Comparison of ENCODE assay signal across 8 cellular contexts in genomic region chr11:65132238-65132987, GRCh38. TPM values are rescaled to one million over a fixed set of nuclear protein-coding genes. Genes with fewer than 3 reads are reported as not detected.
DNase-seq lines count a peak whose midpoint lies in the region; ATAC-seq, FAIRE-seq and TF ChIP-seq lines count a peak whose summit lies in the region.

No MANE protein-coding gene starts in this region.

- no peak for ATAC-seq in A549
- ATAC-seq in PC-3, result no peak
- no peak for ATAC-seq in left lung

- peaks cover 33% of the 10 kb centered on the region; the same call in 1 of the 2 replicates for H3K36me3 ChIP-seq in PC-3 (ENCODE audit: low read depth, low read length)
- peaks cover 0 to 56% of the 10 kb centered on the region in 2 donors for H3K36me3 ChIP-seq in left lung

- H3K79me2 ChIP-seq in PC-3 (ENCODE audit: low read length), result peaks cover 35% of the 10 kb centered on the region

- no peak overlapping the region for H3K9ac ChIP-seq in PC-3 (ENCODE audit: low read length)

- no peak for TF ChIP-seq RAD21 in A549 (conservative IDR thresholded peaks at IDR 0.05 in 1 of 2, IDR thresholded peaks at IDR 0.05 in 1 of 2)

- H3K4me2 ChIP-seq in A549, result peak overlapping the region; percentile 100
- peak overlapping the region; percentile 96 for H3K4me2 ChIP-seq in PC-3 (ENCODE audit: low read length)

- H3K27me3 ChIP-seq in PC-3 (ENCODE audit: low read length) (no peaks in the 10 kb centered on the region), left lung (no peaks in the 10 kb centered on the region)

- no TSS peak for BruUV-seq in PC-3 (replicated peaks; lab: Mats Ljungman, UMichigan)

- TF ChIP-seq POLR2A in A549 (IDR thresholded peaks at IDR 0.05; ENCODE audit: low read length), result no peak
- peak; percentile 83 for TF ChIP-seq POLR2A in GM19099 (IDR thresholded peaks at IDR 0.05; ENCODE audit: extremely low read depth, insufficient read length, low read depth)

- TF ChIP-seq CTCF in A549 (IDR thresholded peaks at IDR 0.05), result no peak
- TF ChIP-seq CTCF in PC-3 (conservative IDR thresholded peaks at IDR 0.05; ENCODE audit: low read depth, low read length), result no peak
- no peak for TF ChIP-seq CTCF in left lung (IDR thresholded peaks at IDR 0.05)

- no peaks in the 10 kb centered on the region for H3F3A ChIP-seq in PC-3 (ENCODE audit: low read length, unreplicated experiment)

- H3K9me3 ChIP-seq in A549 (no peaks in the 10 kb centered on the region), PC-3 (ENCODE audit: low read length) (no peaks in the 10 kb centered on the region), left lung (no peaks in the 10 kb centered on the region)

- H3K4me1 ChIP-seq in A549 (peaks cover 15% of the 10 kb centered on the region), PC-3 (ENCODE audit: insufficient read depth, low read length) (peaks cover 16% of the 10 kb centered on the region), left lung (peaks cover 16 to 32% of the 10 kb centered on the region in 2 donors)

- no peak for FAIRE-seq in A549 (lab: Jason Lieb, UNC)

- H2AFZ ChIP-seq in PC-3 (ENCODE audit: low read length), result no peak overlapping the region

- H3K27ac ChIP-seq in A549 (no peak overlapping the region), PC-3 (ENCODE audit: low read length) (no peak overlapping the region), left lung (peak overlapping the region in 1 of 2 donors; percentile 13)

- intact Hi-C loops in PC-3 (cut with micrococcal nuclease), result no loop called here
- intact Hi-C loops in left lung (cut with DNase I), result no loop called here

- CTCF ChIA-PET in A549 (lab: Yijun Ruan, JAX) (interaction anchor here (2.3 to 7.3 kb wide), 2 partner anchors 13 to 20 kb away, joined by 9 to 75 read pairs; partner anchors contain the start of genes FAU, MRPL49, TM7SF2 and ZNHIT2), PC-3 (lab: Charles Lee) (no interaction called here)

- 84% methylated on average over 10 of the region's 10 CpGs for WGBS in A549 (ENCODE audit: missing lambda C conversion rate)

- H3K9me2 ChIP-seq in PC-3 (replicated peaks; ENCODE audit: low read length), result no peaks in the 10 kb centered on the region

- POLR2A ChIA-PET in A549 (lab: Yijun Ruan, JAX) (interaction anchor here (2.1 kb wide), 1 partner anchor 10 kb away, joined by 14 read pairs; the partner anchor contains the start of genes FAU and MRPL49), PC-3 (lab: Charles Lee; ENCODE audit: unreplicated experiment) (no interaction called here)

- no peak for TF ChIP-seq EP300 in A549 (IDR thresholded peaks at IDR 0.05)

- DNase-seq in A549 (ENCODE audit: low read depth in 1 of 2, low spot score in 1 of 2), result no peak
- no peak for DNase-seq in PC-3
- peak in 1 of 2 donors; percentile 29 for DNase-seq in left lung
- no peak for DNase-seq in DMS153 treated with DMSO at 0.1 percent for 48 hours (lab: John Stamatoyannopoulos, UW; ENCODE audit: unreplicated experiment)
- DNase-seq in COR-L47 (lab: John Stamatoyannopoulos, UW), result no peak
- no peak for DNase-seq in NCI-H748 treated with DMSO at 0.1 percent for 48 hours (lab: John Stamatoyannopoulos, UW)
- DNase-seq in central memory CD4-positive, alpha-beta T cell, result no peak

- H3K4me3 ChIP-seq in A549, result no peak overlapping the region; the same call in 2 of the 3 replicates
- peak overlapping the region; percentile 90; the same call in 1 of the 2 replicates for H3K4me3 ChIP-seq in PC-3 (ENCODE audit: low read length)
- peak overlapping the region; percentile 84 to 98 for H3K4me3 ChIP-seq in left lung

- H4K20me1 ChIP-seq in PC-3 (ENCODE audit: low read length), result no peaks in the 10 kb centered on the region; the same call in 1 of the 2 replicates

TF ChIP-seq in A549, 52 proteins besides CTCF, POLR2A, EP300 and RAD21:
- TF ChIP-seq JUN (IDR thresholded peaks at IDR 0.05) (no peak), MAZ (IDR thresholded peaks at IDR 0.05; ENCODE audit: borderline replicate concordance, low read depth, low read length) (no peak), HOXB5 (CRISPR knock-in tag; IDR thresholded peaks at IDR 0.05) (no peak), FOSL2 (IDR thresholded peaks at IDR 0.05) (no peak), FOSL2 (CRISPR knock-in tag; IDR thresholded peaks at IDR 0.05) (no peak), PBX3 (IDR thresholded peaks at IDR 0.05) (no peak), E2F6 (IDR thresholded peaks at IDR 0.05; ENCODE audit: borderline replicate concordance, low read depth) (no peak), CHD2 (IDR thresholded peaks at IDR 0.05; ENCODE audit: low read length, partially characterized antibody) (no peak)

RNA-seq across cellular contexts. Expression of gene SYVN1, which starts 1.9 kb away (rescaled TPM):
- polyA plus RNA-seq in A549 (2011; rRNA removed) (21.4 and 50.4 TPM in 2 replicates), A549 (2017; fragmentation: RNase III; extraction: RNeasy Plus Mini Kit Qiagen cat#74134 plus additional on column Dnase treatment) (22.4 to 26.9 TPM (median 25.1 TPM) in 3 replicates)
- 37.4 and 48.6 TPM in 2 replicates for polyA plus RNA-seq in A549 (2012; cell fraction: cytosol; rRNA removed)
- 74.8 and 97.4 TPM in 2 replicates for polyA plus RNA-seq in A549 (2012; cell fraction: nucleus; rRNA removed)
- 56.9 and 72.9 TPM in 2 replicates for polyA minus RNA-seq in A549 (2011; rRNA and poly(A)+ RNA removed)
- total RNA-seq in PC-3 (2014; rRNA removed) (22.3 and 33.2 TPM in 2 replicates), left lung (10 to 100 TPM; 63.5 to 74.5 TPM)

RNA-seq across cellular contexts. Expression of gene MRPL49, which starts 10.3 kb away (rescaled TPM):
- 55.5 and 61.8 TPM in 2 replicates for polyA plus RNA-seq in A549 (2011; rRNA removed)
- polyA plus RNA-seq in A549 (2012; cell fraction: cytosol; rRNA removed), result 58.6 and 78.9 TPM in 2 replicates
- 49.9 and 81.5 TPM in 2 replicates for polyA plus RNA-seq in A549 (2012; cell fraction: nucleus; rRNA removed)
- polyA plus RNA-seq in A549 (2017; fragmentation: RNase III; extraction: RNeasy Plus Mini Kit Qiagen cat#74134 plus additional on column Dnase treatment), result 62.7 to 65.5 TPM (median 64.5 TPM) in 3 replicates
- 36.8 and 43.7 TPM in 2 replicates for polyA minus RNA-seq in A549 (2011; rRNA and poly(A)+ RNA removed)
- 163 and 183 TPM in 2 replicates for total RNA-seq in PC-3 (2014; rRNA removed)
- 10 to 100 TPM; 46.8 to 47.2 TPM for total RNA-seq in left lung

RNA-seq across cellular contexts. Expression of gene FAU, which starts 10.5 kb away (rescaled TPM):
- polyA plus RNA-seq in A549 (2011; rRNA removed), result 401 and 591 TPM in 2 replicates
- 964 and 1,067 TPM in 2 replicates for polyA plus RNA-seq in A549 (2012; cell fraction: cytosol; rRNA removed)
- polyA plus RNA-seq in A549 (2012; cell fraction: nucleus; rRNA removed), result 604 and 874 TPM in 2 replicates
- 866 to 893 TPM (median 878 TPM) in 3 replicates for polyA plus RNA-seq in A549 (2017; fragmentation: RNase III; extraction: RNeasy Plus Mini Kit Qiagen cat#74134 plus additional on column Dnase treatment)
- polyA minus RNA-seq in A549 (2011; rRNA and poly(A)+ RNA removed), result 132 and 170 TPM in 2 replicates
- 1,119 and 1,157 TPM in 2 replicates for total RNA-seq in PC-3 (2014; rRNA removed)
- total RNA-seq in left lung, result 100 to 1,000 TPM; 621 to 685 TPM

RNA-seq across cellular contexts. Expression of gene ZNHIT2, which starts 14.9 kb away (rescaled TPM):
- polyA plus RNA-seq in A549 (2011; rRNA removed) (5.5 and 6.0 TPM in 2 replicates), A549 (2017; fragmentation: RNase III; extraction: RNeasy Plus Mini Kit Qiagen cat#74134 plus additional on column Dnase treatment) (12.4 to 14.0 TPM (median 13.5 TPM) in 3 replicates)
- polyA plus RNA-seq in A549 (2012; cell fraction: cytosol; rRNA removed), result 9.8 and 15.8 TPM in 2 replicates
- polyA plus RNA-seq in A549 (2012; cell fraction: nucleus; rRNA removed), result 13.8 and 21.4 TPM in 2 replicates
- polyA minus RNA-seq in A549 (2011; rRNA and poly(A)+ RNA removed), result 2.9 and 4.0 TPM in 2 replicates
- total RNA-seq in PC-3 (2014; rRNA removed) (48.2 and 59.0 TPM in 2 replicates), left lung (10 to 100 TPM in 1 of 2 donors, 1 to 10 TPM in 1; 8.0 to 10.6 TPM)

RNA-seq across cellular contexts. Expression of gene TM7SF2, which starts 20.7 kb away (rescaled TPM):
- polyA plus RNA-seq in A549 (2011; rRNA removed), result 8.2 and 9.6 TPM in 2 replicates
- polyA plus RNA-seq in A549 (2012; cell fraction: cytosol; rRNA removed), result 7.9 and 10.1 TPM in 2 replicates
- polyA plus RNA-seq in A549 (2012; cell fraction: nucleus; rRNA removed), result 31.1 and 39.4 TPM in 2 replicates
- polyA plus RNA-seq in A549 (2017; fragmentation: RNase III; extraction: RNeasy Plus Mini Kit Qiagen cat#74134 plus additional on column Dnase treatment), result 6.9 to 9.7 TPM (median 8.2 TPM) in 3 replicates
- 8.6 and 19.4 TPM in 2 replicates for polyA minus RNA-seq in A549 (2011; rRNA and poly(A)+ RNA removed)
- total RNA-seq in PC-3 (2014; rRNA removed), result 38.4 and 44.2 TPM in 2 replicates
- 10 to 100 TPM; 37.1 to 41.0 TPM for total RNA-seq in left lung
